7 cellular contexts compared by ENCODE assay signal in genomic region chr7:16668049-16668858, GRCh38. TPM values are rescaled to one million over a fixed set of nuclear protein-coding genes. Genes with fewer than 3 reads are reported as not detected.
DNase-seq lines count a peak whose midpoint lies in the region; ATAC-seq and TF ChIP-seq lines count a peak whose summit lies in the region.

No MANE protein-coding gene starts in this region.

- no peaks in the 10 kb centered on the region for H3K9me3 ChIP-seq in adrenal gland (replicated peaks in 1 of 3)

- in situ Hi-C loops in GM13976 (cut with MboI; ENCODE audit: low sequenced_read_pairs, unreplicated experiment), result no loop called here

- intact Hi-C loops in adrenal gland (cut with DNase I), result no loop called here

- no peaks in the 10 kb centered on the region for H3K36me3 ChIP-seq in adrenal gland (replicated peaks in 1 of 2)

- no peaks in the 10 kb centered on the region for H3K27me3 ChIP-seq in adrenal gland

- peak overlapping the region; percentile 29 to 82 (median 64) for H3K27ac ChIP-seq in adrenal gland

- peaks cover 18% of the 10 kb centered on the region for H3K4me1 Mint-ChIP-seq in type B pancreatic cell (ENCODE audit: unreplicated experiment)

- H3K9me3 Mint-ChIP-seq in type B pancreatic cell, result peaks cover 13% of the 10 kb centered on the region

- peak overlapping the region; percentile 91 for H3K27ac Mint-ChIP-seq in type B pancreatic cell

- TF ChIP-seq CTCF in adrenal gland (IDR thresholded peaks at IDR 0.05) (peak in 3 of 6 experiments; percentile 20 to 27 (median 25)), type B pancreatic cell (conservative IDR thresholded peaks at IDR 0.05) (no peak), GM13976 (IDR thresholded peaks at IDR 0.05; ENCODE audit: borderline replicate concordance, control extremely low read depth, extremely low read depth, insufficient read depth, missing control alignments) (no peak), GM10266 (IDR thresholded peaks at IDR 0.05; ENCODE audit: control insufficient read depth, insufficient read depth, low read depth, missing control alignments) (no peak)

- peaks cover 64% of the 10 kb centered on the region for H3K36me3 Mint-ChIP-seq in type B pancreatic cell

- no peak overlapping the region for H3K4me3 ChIP-seq in adrenal gland

- WGBS in adrenal gland, 4 donors, result 38 to 51% (median 45%) methylated on average over 11 of the region's 11 CpGs

- H3K4me1 ChIP-seq in adrenal gland (replicated peaks in 1 of 2), result peaks cover 0 to 19% of the 10 kb centered on the region in 2 donors

- ATAC-seq in HG02678 (IDR thresholded peaks at IDR 0.05; ENCODE audit: unreplicated experiment), result no peak

- no peaks in the 10 kb centered on the region for H3K27me3 Mint-ChIP-seq in type B pancreatic cell

- DNase-seq in HT-29 (ENCODE audit: low spot score) (peak; percentile 95), adrenal gland (peak; percentile 64 to 90 (median 84)), inferior parietal cortex (ENCODE audit: extremely low spot score) (peak; percentile 49), type B pancreatic cell (ENCODE audit: extremely low spot score, unreplicated experiment) (no peak), GM13976 (ENCODE audit: low spot score) (no peak), GM10266 (ENCODE audit: extremely low spot score) (no peak)

- peak in 1 of 2 donors; percentile 45 for TF ChIP-seq POLR2A in adrenal gland (IDR thresholded peaks at IDR 0.05)

- H3K4me3 Mint-ChIP-seq in type B pancreatic cell, result peak overlapping the region; percentile 40

RNA-seq across cellular contexts. Expression of gene BZW2, which starts 22.3 kb away (rescaled TPM):
- total RNA-seq in HT-29 (2014; rRNA removed; shearing (Covaris generic)), result 110 and 115 TPM in 2 replicates
- 10 to 100 TPM; 18.5 to 39.6 (median 34.2) TPM for total RNA-seq in adrenal gland
- polyA plus RNA-seq in adrenal gland, result 10 to 100 TPM; 11.1 to 43.0 (median 19.7) TPM
- total RNA-seq in type B pancreatic cell (ENCODE audit: low replicate concordance), result 73.3 and 89.8 TPM in 2 replicates

RNA-seq across cellular contexts. Expression of gene ANKMY2, which starts 22.7 kb away (rescaled TPM):
- total RNA-seq in HT-29 (2014; rRNA removed; shearing (Covaris generic)), result 8.8 and 10.2 TPM in 2 replicates
- 10 to 100 TPM in 7 of 8 donors, 1 to 10 TPM in 1; 9.3 to 23.8 (median 15.8) TPM for total RNA-seq in adrenal gland
- polyA plus RNA-seq in adrenal gland, result 10 to 100 TPM in 1 of 3 donors, 1 to 10 TPM in 2; 5.4 to 20.0 (median 7.0) TPM
- 15.2 and 21.5 TPM in 2 replicates for total RNA-seq in type B pancreatic cell (ENCODE audit: low replicate concordance)

Comparison
In these comparisons a context has a peak if more than half of its experiments do, and no peak if none do; other contexts are left out.
1. DNase-seq: peak in HT-29 (single experiment), adrenal gland (7 of 7) and inferior parietal cortex (single experiment); none in type B pancreatic cell (single experiment), GM13976 (single experiment) and GM10266 (single experiment).